ENCODE assay signal across 19 cellular contexts in the genomic region with DNA sequence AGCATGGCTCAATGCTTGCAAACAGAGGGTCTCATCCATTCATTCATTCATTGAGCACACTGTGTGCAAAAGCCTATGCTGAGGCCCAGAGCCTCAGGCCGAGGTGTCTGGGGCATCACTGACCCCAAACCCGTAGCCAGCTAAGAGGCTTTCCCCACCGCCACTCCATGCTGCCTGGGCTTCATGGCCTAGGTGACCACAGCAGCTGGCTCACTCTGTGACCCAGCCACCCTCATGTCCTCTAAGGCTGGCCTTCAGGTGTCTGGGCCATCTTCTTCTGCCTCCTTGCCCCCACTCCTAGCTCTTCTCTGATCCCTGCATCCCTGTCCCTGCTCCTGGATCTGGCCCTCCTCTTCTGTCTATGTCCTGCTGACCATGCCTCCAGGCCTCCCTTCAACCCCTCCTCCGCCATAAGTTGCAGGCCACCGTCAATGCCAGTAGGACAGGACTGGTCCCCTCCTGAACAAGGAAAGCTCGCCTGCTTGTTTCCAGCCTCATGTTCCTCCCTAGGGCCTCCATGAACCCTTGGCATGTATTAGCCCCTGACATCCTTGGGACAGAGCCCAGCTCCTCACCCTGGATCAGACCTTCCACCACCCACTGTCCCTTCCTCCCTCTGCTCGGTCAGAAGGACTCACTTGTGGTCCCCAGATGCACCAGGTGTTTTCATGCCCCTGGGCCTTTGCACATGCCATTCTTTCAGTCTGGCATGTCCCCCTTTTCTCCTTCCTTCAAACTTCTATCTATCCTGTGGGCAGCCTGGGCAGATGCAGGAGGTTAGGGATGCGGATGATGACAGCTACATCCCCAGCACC.
"Had no signal": no experiment of that assay in that cellular context is flagged by ENCODE, and none has a peak within 500 bp of the region (broad histone marks: within the 10 kb centered on the region; RNA-seq: fewer than 3 reads in every experiment).

No MANE protein-coding gene starts in this region.

- H3K4me1 Mint-ChIP-seq: activated naive CD8-positive, alpha-beta T cell treated with anti-CD3 and anti-CD28 coated beads, Interleukin-2, amount 50 U/mL, for 24 hours; naive B cell; stimulated activated memory B cell treated with anti-CD40 and anti-IgM and Interleukin-4, amounts not matched to agents 10 μg/mL and 1 μg/mL and 100 μg/mL, for 72 hours had no signal

- ATAC-seq: activated naive CD8-positive, alpha-beta T cell treated with anti-CD3 and anti-CD28 coated beads, Interleukin-2, amount 50 U/mL, for 24 hours; heart right ventricle; mucosa of descending colon; stimulated activated memory B cell treated with anti-CD40 and anti-IgM and Interleukin-4, amounts not matched to agents 10 μg/mL and 1 μg/mL and 100 μg/mL, for 72 hours had no signal

- H3K36me3 Mint-ChIP-seq: brain had no signal

- DNase-seq: activated CD4-positive, alpha-beta T cell treated with anti-CD3 and anti-CD28 coated beads, Interleukin-2, amount 50 U/mL, for 1 hour; activated naive CD8-positive, alpha-beta T cell treated with anti-CD3 and anti-CD28 coated beads, Interleukin-2, amount 50 U/mL, for 24 hours; activated T-cell treated with anti-CD3 and anti-CD28 coated beads, Interleukin-2, amount 50 U/mL, for 48 hours; anterior cingulate cortex; central memory CD4-positive, alpha-beta T cell; cortex of kidney; effector CD8-positive, alpha-beta T cell; heart right ventricle; kidney glomerular epithelial cell; left ventricle myocardium inferior; mucosa of descending colon; naive B cell; retina; SJCRH30; stimulated activated CD4-positive, alpha-beta T cell treated with anti-CD3 and anti-CD28 coated beads, Interleukin-4, amount 100 ng/mL, for 4 hours; T1000; upper lobe of left lung had no signal

- H3K27ac Mint-ChIP-seq: activated naive CD8-positive, alpha-beta T cell treated with anti-CD3 and anti-CD28 coated beads, Interleukin-2, amount 50 U/mL, for 24 hours; stimulated activated memory B cell treated with anti-CD40 and anti-IgM and Interleukin-4, amounts not matched to agents 10 μg/mL and 1 μg/mL and 100 μg/mL, for 72 hours had no signal

- H3K4me3 Mint-ChIP-seq: activated naive CD8-positive, alpha-beta T cell treated with anti-CD3 and anti-CD28 coated beads, Interleukin-2, amount 50 U/mL, for 24 hours; brain; naive B cell; stimulated activated memory B cell treated with anti-CD40 and anti-IgM and Interleukin-4, amounts not matched to agents 10 μg/mL and 1 μg/mL and 100 μg/mL, for 72 hours had no signal
